Comparison of ENCODE assay signal across 32 cellular contexts in the genomic region with DNA sequence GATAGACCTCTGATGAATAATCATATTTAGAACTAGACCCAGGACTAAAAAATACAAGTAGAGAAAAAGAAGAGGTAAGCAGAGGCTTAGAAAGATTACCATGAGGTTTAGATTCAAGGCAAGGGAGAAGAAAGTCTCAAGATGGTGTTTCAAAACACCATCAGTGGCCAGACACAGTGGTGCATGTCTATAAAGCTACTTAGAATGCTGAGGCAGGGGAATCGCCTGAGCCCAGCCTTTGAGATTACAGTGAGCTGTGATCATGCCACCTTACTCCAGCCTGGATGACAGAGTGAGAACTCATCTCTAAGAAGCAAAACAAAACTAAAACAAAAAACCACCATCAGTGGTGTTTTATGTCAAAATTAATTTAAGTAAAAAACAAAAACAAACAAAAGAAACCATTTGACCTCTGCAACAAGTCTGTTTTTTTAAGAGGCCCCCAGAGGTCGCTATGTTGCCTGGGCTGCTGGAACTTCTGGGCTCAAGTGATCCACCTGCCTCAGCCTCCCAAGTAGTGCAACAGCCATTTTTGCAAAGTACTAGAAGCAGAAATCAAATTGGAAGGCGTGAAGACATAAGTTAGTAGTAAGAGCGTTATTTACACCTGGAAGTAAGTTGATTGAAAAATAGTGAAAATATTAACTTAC.
DNase-seq lines count a peak whose midpoint lies in the region; ATAC-seq and TF ChIP-seq lines count a peak whose summit lies in the region.
"Had no signal": no experiment of that assay in that cellular context is flagged by ENCODE, and none has a peak within 500 bp of the region (broad histone marks: within the 10 kb centered on the region; RNA-seq: fewer than 3 reads in every experiment).

No MANE protein-coding gene starts in this region.

- peaks cover 8% of the 10 kb centered on the region in 2 donors for H3K9me3 Mint-ChIP-seq in stimulated activated naive CD8-positive, alpha-beta T cell treated with anti-CD3 and anti-CD28 coated beads, Interleukin-15, amount 100 ng/mL, for 72 hours

- no peak overlapping the region for H3K4me2 ChIP-seq in hepatocyte

- DNase-seq in H7 (peak; percentile 1), RWPE2 (ENCODE audit: low spot score) (no peak), hepatocyte (ENCODE audit: low spot score) (no peak), NCI-H2171 treated with DMSO at 0.1 percent for 48 hours (lab: John Stamatoyannopoulos, UW) (no peak)
- no peak for DNase-seq in stimulated activated naive CD8-positive, alpha-beta T cell treated with anti-CD3 and anti-CD28 coated beads, Interleukin-15, amount 100 ng/mL, for 72 hours
- DNase-seq: activated CD4-positive, alpha-beta T cell treated with anti-CD3 and anti-CD28 coated beads, Interleukin-2, amount 50 U/mL, for 48 hours; activated CD4-positive, CD25-positive, alpha-beta regulatory T cell treated with anti-CD3 and anti-CD28 coated beads, Interleukin-2, amount 50 U/mL, for 72 hours; activated naive CD8-positive, alpha-beta T cell treated with anti-CD3 and anti-CD28 coated beads, Interleukin-2, amount 50 U/mL, for 24 hours; activated T-cell treated with anti-CD3 and anti-CD28 coated beads, Interleukin-2, amount 50 U/mL, for 48 hours; CD8-positive, alpha-beta memory T cell; colonic mucosa; effector CD8-positive, alpha-beta T cell; EL; kidney; left ventricle myocardium superior; NCI-H1105; NCI-H187 treated with DMSO at 0.1 percent for 48 hours; NCI-H524; Peyer's patch; posterior cingulate gyrus; stimulated activated CD4-positive, alpha-beta T cell treated with anti-CD3 and anti-CD28 coated beads, Interleukin-1b, Interleukin-23, amount 100 ng/mL, for 48 hours; stimulated activated CD8-positive, alpha-beta memory T cell treated with anti-CD3 and anti-CD28 coated beads, Interleukin-4, amount 100 ng/mL, for 48 hours; stomach; T-helper 1 cell; uterus had no signal

- no peaks in the 10 kb centered on the region for H3K36me3 ChIP-seq in H7 (replicated peaks; ENCODE audit: control insufficient read depth, insufficient read depth, low read length)
- no peaks in the 10 kb centered on the region for H3K36me3 ChIP-seq in RWPE2 (ENCODE audit: low read depth)
- H3K36me3 ChIP-seq in hepatocyte (replicated peaks; ENCODE audit: insufficient read depth, low read depth) = no peaks in the 10 kb centered on the region
- H3K36me3 ChIP-seq: colonic mucosa, neutrophil, Peyer's patch, SJCRH30, stomach, uterus had no signal

- peak; percentile 33 for TF ChIP-seq CTCF in 22Rv1 (IDR thresholded peaks at IDR 0.05)
- peak; percentile 14 for TF ChIP-seq CTCF in RWPE2 (IDR thresholded peaks at IDR 0.05; ENCODE audit: poor library complexity, severe bottlenecking)
- TF ChIP-seq CTCF in hepatocyte (IDR thresholded peaks at IDR 0.05; ENCODE audit: poor library complexity) = peak; percentile 2

- H3K4me1 ChIP-seq in RWPE2 (ENCODE audit: insufficient read depth, poor library complexity, severe bottlenecking) (no peaks in the 10 kb centered on the region), hepatocyte (ENCODE audit: insufficient read depth) (no peaks in the 10 kb centered on the region)
- H3K4me1 ChIP-seq: colonic mucosa, Peyer's patch, SJCRH30, stomach, uterus had no signal

- H3K27ac ChIP-seq in 22Rv1 (no peak overlapping the region), RWPE2 (ENCODE audit: poor library complexity, severe bottlenecking) (no peak overlapping the region), hepatocyte (no peak overlapping the region)
- H3K27ac ChIP-seq: colonic mucosa, epithelial cell of prostate, neutrophil, Peyer's patch, SJCRH30, stomach, uterus had no signal

- H3K27me3 ChIP-seq in H7 (ENCODE audit: control insufficient read depth, insufficient read depth, low read length) (no peaks in the 10 kb centered on the region), RWPE2 (ENCODE audit: insufficient read depth, poor library complexity, severe bottlenecking) (no peaks in the 10 kb centered on the region), hepatocyte (no peaks in the 10 kb centered on the region)
- H3K27me3 ChIP-seq: colonic mucosa, neutrophil, Peyer's patch, SJCRH30, stomach, uterus had no signal

- no peak overlapping the region for H3K4me3 Mint-ChIP-seq in stimulated activated naive CD8-positive, alpha-beta T cell treated with anti-CD3 and anti-CD28 coated beads, Interleukin-15, amount 100 ng/mL, for 72 hours
- H3K4me3 Mint-ChIP-seq: activated naive CD8-positive, alpha-beta T cell treated with anti-CD3 and anti-CD28 coated beads, Interleukin-2, amount 50 U/mL, for 24 hours; CD8-positive, alpha-beta memory T cell had no signal

- no peaks in the 10 kb centered on the region for H3K9me3 ChIP-seq in RWPE2 (ENCODE audit: severe bottlenecking)
- no peaks in the 10 kb centered on the region for H3K9me3 ChIP-seq in hepatocyte (ENCODE audit: low read depth)
- H3K9me3 ChIP-seq: colonic mucosa, neutrophil, Peyer's patch, SJCRH30, stomach, uterus had no signal

- H3K27me3 Mint-ChIP-seq in stimulated activated naive CD8-positive, alpha-beta T cell treated with anti-CD3 and anti-CD28 coated beads, Interleukin-15, amount 100 ng/mL, for 72 hours = no peaks in the 10 kb centered on the region
- H3K27me3 Mint-ChIP-seq: activated naive CD8-positive, alpha-beta T cell treated with anti-CD3 and anti-CD28 coated beads, Interleukin-2, amount 50 U/mL, for 24 hours; CD8-positive, alpha-beta memory T cell had no signal

- H4K20me1 ChIP-seq in hepatocyte (ENCODE audit: insufficient read depth, poor library complexity, severe bottlenecking) = no peaks in the 10 kb centered on the region

- H3K79me2 ChIP-seq in hepatocyte = no peaks in the 10 kb centered on the region

- H3K4me1 Mint-ChIP-seq in stimulated activated naive CD8-positive, alpha-beta T cell treated with anti-CD3 and anti-CD28 coated beads, Interleukin-15, amount 100 ng/mL, for 72 hours = no peaks in the 10 kb centered on the region
- H3K4me1 Mint-ChIP-seq: activated naive CD8-positive, alpha-beta T cell treated with anti-CD3 and anti-CD28 coated beads, Interleukin-2, amount 50 U/mL, for 24 hours; CD8-positive, alpha-beta memory T cell had no signal

- H3K9me2 ChIP-seq in hepatocyte (replicated peaks; ENCODE audit: insufficient read depth) = no peaks in the 10 kb centered on the region

- H2AFZ ChIP-seq in hepatocyte = no peak overlapping the region

- H3K4me3 ChIP-seq in H7 (ENCODE audit: insufficient read depth, low read depth, low read length) = no peak overlapping the region
- H3K4me3 ChIP-seq in RWPE2 (ENCODE audit: severe bottlenecking) = no peak overlapping the region
- H3K4me3 ChIP-seq in hepatocyte = no peak overlapping the region
- H3K4me3 ChIP-seq: colonic mucosa, Peyer's patch, SJCRH30, stomach, uterus had no signal

- H3K27ac Mint-ChIP-seq in stimulated activated naive CD8-positive, alpha-beta T cell treated with anti-CD3 and anti-CD28 coated beads, Interleukin-15, amount 100 ng/mL, for 72 hours = no peak overlapping the region
- H3K27ac Mint-ChIP-seq: activated naive CD8-positive, alpha-beta T cell treated with anti-CD3 and anti-CD28 coated beads, Interleukin-2, amount 50 U/mL, for 24 hours; CD8-positive, alpha-beta memory T cell had no signal

- ATAC-seq in RWPE2 (ENCODE audit: low read depth) (no peak), HG02884 (IDR thresholded peaks at IDR 0.05; ENCODE audit: unreplicated experiment) (no peak), HG03442 (IDR thresholded peaks at IDR 0.05; ENCODE audit: unreplicated experiment) (no peak)
- no peak for ATAC-seq in stimulated activated naive CD8-positive, alpha-beta T cell treated with anti-CD3 and anti-CD28 coated beads, Interleukin-15, amount 100 ng/mL, for 72 hours
- ATAC-seq: activated naive CD8-positive, alpha-beta T cell treated with anti-CD3 and anti-CD28 coated beads, Interleukin-2, amount 50 U/mL, for 24 hours; left ventricle myocardium superior; right cardiac atrium had no signal

- 71% methylated on average over 4 of the region's 4 CpGs for WGBS in hepatocyte (ENCODE audit: low lambda C conversion rate, missing lambda C conversion rate)
